ENCODE assay signal across 14 cellular contexts in the genomic region with DNA sequence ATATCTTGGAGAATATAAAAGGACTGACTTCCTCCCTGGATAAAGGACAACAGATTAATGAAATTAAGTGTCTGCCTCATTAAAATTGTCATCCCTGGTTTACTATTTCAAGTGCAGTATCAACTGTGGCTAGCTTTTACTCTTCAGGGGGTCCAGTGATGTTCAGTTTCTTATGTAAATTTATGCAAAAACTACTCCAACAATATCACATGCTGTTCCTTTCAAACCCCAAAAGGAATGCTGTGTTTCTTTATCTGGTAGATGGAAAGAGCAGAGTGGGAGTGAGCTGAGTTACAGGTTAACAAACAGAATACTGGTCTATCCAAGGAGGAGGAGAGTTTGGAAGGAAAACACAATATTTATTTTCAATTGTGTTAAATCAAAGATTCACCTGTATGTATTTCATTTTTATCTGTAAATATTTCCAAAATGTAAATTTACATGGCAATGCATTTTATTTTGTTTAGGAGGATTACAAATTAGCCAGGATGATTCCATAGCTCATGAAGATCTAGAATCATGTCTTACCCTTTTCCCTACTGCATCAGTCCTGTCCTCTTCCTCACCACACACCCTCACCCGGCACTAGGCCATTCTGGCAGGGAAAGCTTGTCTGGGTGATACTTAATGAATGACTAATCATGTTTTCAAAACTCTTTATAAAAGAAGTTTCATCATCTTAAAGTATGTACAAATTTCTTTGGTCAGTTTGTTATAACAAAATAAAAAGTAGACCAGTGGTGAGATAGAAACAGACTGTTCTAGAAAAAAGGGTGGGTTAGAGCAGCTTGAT.
DNase-seq lines count a peak whose midpoint lies in the region; ATAC-seq and TF ChIP-seq lines count a peak whose summit lies in the region.
"Had no signal": no experiment of that assay in that cellular context is flagged by ENCODE, and none has a peak within 500 bp of the region (broad histone marks: within the 10 kb centered on the region; RNA-seq: fewer than 3 reads in every experiment).

No MANE protein-coding gene starts in this region.

- H3K36me3 Mint-ChIP-seq in GM23338 (ENCODE audit: low read depth), result peaks cover 10% of the 10 kb centered on the region
- H3K36me3 Mint-ChIP-seq: stimulated activated memory B cell treated with anti-CD40 and anti-IgM and Interleukin-4, amounts not matched to agents 10 μg/mL and 1 μg/mL and 100 μg/mL, for 72 hours had no signal

- H2AFZ ChIP-seq in GM23338, result no peak overlapping the region

- peak overlapping the region; percentile 96 for H3K27ac Mint-ChIP-seq in GM23338
- H3K27ac Mint-ChIP-seq: stimulated activated memory B cell treated with anti-CD40 and anti-IgM and Interleukin-4, amounts not matched to agents 10 μg/mL and 1 μg/mL and 100 μg/mL, for 72 hours had no signal

- H3K9me2 ChIP-seq in GM23338 (ENCODE audit: insufficient read depth), result no peaks in the 10 kb centered on the region

- peak overlapping the region; percentile 8; the same call in 1 of the 2 replicates for H3K4me2 ChIP-seq in GM23338

- H3K4me3 ChIP-seq in GM23338 (peak overlapping the region; percentile 1; the same call in 1 of the 2 replicates), foreskin fibroblast (ENCODE audit: low read depth in 1 of 2, low read length in 2 of 2) (no peak overlapping the region)
- H3K4me3 ChIP-seq: heart right ventricle had no signal

- H3K4me3 Mint-ChIP-seq in GM23338, result peak overlapping the region; percentile 45
- H3K4me3 Mint-ChIP-seq: stimulated activated memory B cell treated with anti-CD40 and anti-IgM and Interleukin-4, amounts not matched to agents 10 μg/mL and 1 μg/mL and 100 μg/mL, for 72 hours had no signal

- peaks cover 27% of the 10 kb centered on the region for H3K4me1 ChIP-seq in GM23338 (ENCODE audit: insufficient read depth)
- H3K4me1 ChIP-seq: heart right ventricle had no signal

- H3K4me1 Mint-ChIP-seq in GM23338, result peaks cover 46% of the 10 kb centered on the region
- H3K4me1 Mint-ChIP-seq: stimulated activated memory B cell treated with anti-CD40 and anti-IgM and Interleukin-4, amounts not matched to agents 10 μg/mL and 1 μg/mL and 100 μg/mL, for 72 hours had no signal

- H3K27me3 ChIP-seq in GM23338 (ENCODE audit: insufficient read depth), result no peaks in the 10 kb centered on the region
- H3K27me3 ChIP-seq: heart right ventricle had no signal

- no peaks in the 10 kb centered on the region for H4K20me1 ChIP-seq in GM23338 (replicated peaks; ENCODE audit: insufficient read depth)

- no peaks in the 10 kb centered on the region for H3K36me3 ChIP-seq in GM23338 (ENCODE audit: insufficient read depth)
- H3K36me3 ChIP-seq: heart right ventricle had no signal

- no peaks in the 10 kb centered on the region for H3K9me3 Mint-ChIP-seq in GM23338

- DNase-seq in GM23338 (ENCODE audit: low spot score), result peak; percentile 90
- peak; percentile 83 to 88 for DNase-seq in foreskin fibroblast
- DNase-seq in renal cortical epithelial cell (ENCODE audit: low read depth), result peak; percentile 86
- no peak for DNase-seq in Ammon's horn (ENCODE audit: low spot score)
- DNase-seq in activated CD4-positive, alpha-beta T cell treated with anti-CD3 and anti-CD28 coated beads for 1 hour, result no peak
- DNase-seq: cerebellar nuclear complex; DND-41; heart right ventricle; NCI-H1694; stimulated activated CD4-positive, alpha-beta T cell treated with anti-CD3 and anti-CD28 coated beads, Interleukin-15, amount 100 ng/mL, for 24 hours had no signal

- H3K79me2 ChIP-seq in GM23338 (replicated peaks; ENCODE audit: insufficient read depth), result no peaks in the 10 kb centered on the region

- peaks cover 4% of the 10 kb centered on the region for H3K27me3 Mint-ChIP-seq in GM23338 (ENCODE audit: insufficient read depth, low read depth, poor library complexity)
- H3K27me3 Mint-ChIP-seq: stimulated activated memory B cell treated with anti-CD40 and anti-IgM and Interleukin-4, amounts not matched to agents 10 μg/mL and 1 μg/mL and 100 μg/mL, for 72 hours had no signal

- H3K27ac ChIP-seq in GM23338 (ENCODE audit: low read depth), result peak overlapping the region; percentile 76
- H3K27ac ChIP-seq: heart right ventricle had no signal

- TF ChIP-seq CTCF in GM23338 (conservative IDR thresholded peaks at IDR 0.05; ENCODE audit: low read depth in 2 of 2) (no peak), foreskin fibroblast (IDR thresholded peaks at IDR 0.05; ENCODE audit: low read depth, low read length) (no peak)

- ATAC-seq in GM23338 (peak; percentile 99), SK-N-SH treated with all-trans-retinoic acid at 6 μM for 48 hours (0 out of 3 replicates have a peak, but pooled peaks have one; percentile 24), HG03460 (IDR thresholded peaks at IDR 0.05; ENCODE audit: unreplicated experiment) (no peak), GM21381 (IDR thresholded peaks at IDR 0.05; ENCODE audit: unreplicated experiment) (no peak)
- ATAC-seq: stimulated activated memory B cell treated with anti-CD40 and anti-IgM and Interleukin-4, amounts not matched to agents 10 μg/mL and 1 μg/mL and 100 μg/mL, for 72 hours had no signal

- no peaks in the 10 kb centered on the region for H3F3A ChIP-seq in GM23338 (replicated peaks; ENCODE audit: low read depth)

TF ChIP-seq in SK-N-SH treated with all-trans-retinoic acid at 6 μM for 48 hours, 23 proteins besides CTCF, POLR2A, EP300 and RAD21 (continues in another document):
- TF ChIP-seq ZC3H10 (CRISPR knock-in tag; IDR thresholded peaks at IDR 0.05) (no peak), ZNF8 (CRISPR knock-in tag; IDR thresholded peaks at IDR 0.05) (no peak), CREB5 (CRISPR knock-in tag; IDR thresholded peaks at IDR 0.05; ENCODE audit: low read depth) (no peak), CSRNP3 (CRISPR knock-in tag; IDR thresholded peaks at IDR 0.05) (no peak), ESRRG (CRISPR knock-in tag; IDR thresholded peaks at IDR 0.05) (no peak), RARB (CRISPR knock-in tag; IDR thresholded peaks at IDR 0.05) (no peak), ZFP3 (CRISPR knock-in tag; IDR thresholded peaks at IDR 0.05) (no peak)
- TF ChIP-seq, protein P1, sequence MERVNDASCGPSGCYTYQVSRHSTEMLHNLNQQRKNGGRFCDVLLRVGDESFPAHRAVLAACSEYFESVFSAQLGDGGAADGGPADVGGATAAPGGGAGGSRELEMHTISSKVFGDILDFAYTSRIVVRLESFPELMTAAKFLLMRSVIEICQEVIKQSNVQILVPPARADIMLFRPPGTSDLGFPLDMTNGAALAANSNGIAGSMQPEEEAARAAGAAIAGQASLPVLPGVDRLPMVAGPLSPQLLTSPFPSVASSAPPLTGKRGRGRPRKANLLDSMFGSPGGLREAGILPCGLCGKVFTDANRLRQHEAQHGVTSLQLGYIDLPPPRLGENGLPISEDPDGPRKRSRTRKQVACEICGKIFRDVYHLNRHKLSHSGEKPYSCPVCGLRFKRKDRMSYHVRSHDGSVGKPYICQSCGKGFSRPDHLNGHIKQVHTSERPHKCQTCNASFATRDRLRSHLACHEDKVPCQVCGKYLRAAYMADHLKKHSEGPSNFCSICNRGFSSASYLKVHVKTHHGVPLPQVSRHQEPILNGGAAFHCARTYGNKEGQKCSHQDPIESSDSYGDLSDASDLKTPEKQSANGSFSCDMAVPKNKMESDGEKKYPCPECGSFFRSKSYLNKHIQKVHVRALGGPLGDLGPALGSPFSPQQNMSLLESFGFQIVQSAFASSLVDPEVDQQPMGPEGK (CRISPR knock-in tag; IDR thresholded peaks at IDR 0.05; ENCODE audit: borderline replicate concordance), result no peak
- TF ChIP-seq, protein P2, sequence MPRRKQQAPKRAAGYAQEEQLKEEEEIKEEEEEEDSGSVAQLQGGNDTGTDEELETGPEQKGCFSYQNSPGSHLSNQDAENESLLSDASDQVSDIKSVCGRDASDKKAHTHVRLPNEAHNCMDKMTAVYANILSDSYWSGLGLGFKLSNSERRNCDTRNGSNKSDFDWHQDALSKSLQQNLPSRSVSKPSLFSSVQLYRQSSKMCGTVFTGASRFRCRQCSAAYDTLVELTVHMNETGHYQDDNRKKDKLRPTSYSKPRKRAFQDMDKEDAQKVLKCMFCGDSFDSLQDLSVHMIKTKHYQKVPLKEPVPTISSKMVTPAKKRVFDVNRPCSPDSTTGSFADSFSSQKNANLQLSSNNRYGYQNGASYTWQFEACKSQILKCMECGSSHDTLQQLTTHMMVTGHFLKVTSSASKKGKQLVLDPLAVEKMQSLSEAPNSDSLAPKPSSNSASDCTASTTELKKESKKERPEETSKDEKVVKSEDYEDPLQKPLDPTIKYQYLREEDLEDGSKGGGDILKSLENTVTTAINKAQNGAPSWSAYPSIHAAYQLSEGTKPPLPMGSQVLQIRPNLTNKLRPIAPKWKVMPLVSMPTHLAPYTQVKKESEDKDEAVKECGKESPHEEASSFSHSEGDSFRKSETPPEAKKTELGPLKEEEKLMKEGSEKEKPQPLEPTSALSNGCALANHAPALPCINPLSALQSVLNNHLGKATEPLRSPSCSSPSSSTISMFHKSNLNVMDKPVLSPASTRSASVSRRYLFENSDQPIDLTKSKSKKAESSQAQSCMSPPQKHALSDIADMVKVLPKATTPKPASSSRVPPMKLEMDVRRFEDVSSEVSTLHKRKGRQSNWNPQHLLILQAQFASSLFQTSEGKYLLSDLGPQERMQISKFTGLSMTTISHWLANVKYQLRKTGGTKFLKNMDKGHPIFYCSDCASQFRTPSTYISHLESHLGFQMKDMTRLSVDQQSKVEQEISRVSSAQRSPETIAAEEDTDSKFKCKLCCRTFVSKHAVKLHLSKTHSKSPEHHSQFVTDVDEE (CRISPR knock-in tag; IDR thresholded peaks at IDR 0.05), result no peak

Comparison
In these comparisons a context has a peak if more than half of its experiments do, and no peak if none do; other contexts are left out.
1. ATAC-seq: peak in GM23338 (single experiment) and SK-N-SH treated with all-trans-retinoic acid at 6 μM for 48 hours (single experiment); none in HG03460 (single experiment) and GM21381 (single experiment).
2. DNase-seq: peak in GM23338 (single experiment), foreskin fibroblast (2 of 2) and renal cortical epithelial cell (single experiment); none in Ammon's horn (single experiment) and activated CD4-positive, alpha-beta T cell treated with anti-CD3 and anti-CD28 coated beads for 1 hour (single experiment).